ENCODE assay signal across 16 cellular contexts in genomic region chr12:124531281-124531745, GRCh38. TPM values are rescaled to one million over a fixed set of nuclear protein-coding genes. Genes with fewer than 3 reads are reported as not detected.
DNase-seq lines count a peak whose midpoint lies in the region; ATAC-seq and TF ChIP-seq lines count a peak whose summit lies in the region.
"Had no signal": no experiment of that assay in that cellular context is flagged by ENCODE, and none has a peak within 500 bp of the region (broad histone marks: within the 10 kb centered on the region; RNA-seq: fewer than 3 reads in every experiment).

No MANE protein-coding gene starts in this region.

- intact Hi-C loops in aorta (cut with DNase I) = no loop called here

- H3K4me3 ChIP-seq in aorta (ENCODE audit: low read length in 2 of 2) = no peak overlapping the region
- H3K4me3 ChIP-seq: lower lobe of right lung, ovary had no signal

- H3K27ac Mint-ChIP-seq in stimulated activated naive CD8-positive, alpha-beta T cell treated with anti-CD3 and anti-CD28 coated beads, Interleukin-15, amount 100 ng/mL, for 72 hours = no peak overlapping the region

- H3K4me3 Mint-ChIP-seq in stimulated activated naive CD8-positive, alpha-beta T cell treated with anti-CD3 and anti-CD28 coated beads, Interleukin-15, amount 100 ng/mL, for 72 hours = no peak overlapping the region

- no peaks in the 10 kb centered on the region for H3K27me3 Mint-ChIP-seq in stimulated activated naive CD8-positive, alpha-beta T cell treated with anti-CD3 and anti-CD28 coated beads, Interleukin-15, amount 100 ng/mL, for 72 hours

- H3K27ac ChIP-seq in aorta (ENCODE audit: low read depth in 1 of 2, low read length in 2 of 2) = no peak overlapping the region
- H3K27ac ChIP-seq: lower lobe of right lung had no signal

- H3K27me3 ChIP-seq in aorta (ENCODE audit: control insufficient read depth in 1 of 2, insufficient read depth in 2 of 2, low read length in 1 of 2) = no peaks in the 10 kb centered on the region
- H3K27me3 ChIP-seq: ovary had no signal

- no peak for DNase-seq in stimulated activated naive CD8-positive, alpha-beta T cell treated with anti-CD3 and anti-CD28 coated beads, Interleukin-15, amount 100 ng/mL, for 72 hours
- DNase-seq in stimulated activated naive CD8-positive, alpha-beta T cell treated with anti-CD3 and anti-CD28 coated beads, Interleukin-15, Interleukin-2, amounts not matched to agents 100 U/mL and 50 U/mL, for 24 hours = no peak
- DNase-seq in islet precursor cell (peak; percentile 88), aorta (peak in 1 of 2 donors; percentile 35), NCI-H1048 (lab: John Stamatoyannopoulos, UW) (no peak), NCI-H2081 (lab: John Stamatoyannopoulos, UW) (no peak)
- DNase-seq: activated CD4-positive, alpha-beta T cell treated with anti-CD3 and anti-CD28 coated beads, Interleukin-2, amount 50 U/mL, for 4 hours; activated naive CD4-positive, alpha-beta T cell; Kasumi-1; lower lobe of right lung; NCI-H345; stimulated activated CD4-positive, alpha-beta T cell treated with anti-CD3 and anti-CD28 coated beads, Interleukin-15, amount 100 ng/mL, for 24 hours; T-helper 9 cell had no signal

- no peaks in the 10 kb centered on the region for H3K4me1 ChIP-seq in aorta (ENCODE audit: control insufficient read depth in 1 of 2, insufficient read depth in 2 of 2, low read length in 2 of 2)

- 74 to 79% methylated on average over 13 to 14 of the region's 14 CpGs for WGBS in aorta, 2 donors

- no peaks in the 10 kb centered on the region for H3K36me3 ChIP-seq in aorta (ENCODE audit: control insufficient read depth in 1 of 2, insufficient read depth in 2 of 2, low read length in 1 of 2)
- H3K36me3 ChIP-seq: ovary had no signal

- H3K9me3 ChIP-seq in aorta (ENCODE audit: control insufficient read depth, low read length) = no peaks in the 10 kb centered on the region
- H3K9me3 ChIP-seq: lower lobe of right lung, ovary had no signal

- peaks cover 29% of the 10 kb centered on the region for H3K4me1 Mint-ChIP-seq in stimulated activated naive CD8-positive, alpha-beta T cell treated with anti-CD3 and anti-CD28 coated beads, Interleukin-15, amount 100 ng/mL, for 72 hours

- no peaks in the 10 kb centered on the region for H3K9me3 Mint-ChIP-seq in stimulated activated naive CD8-positive, alpha-beta T cell treated with anti-CD3 and anti-CD28 coated beads, Interleukin-15, amount 100 ng/mL, for 72 hours

- ATAC-seq in stimulated activated naive CD8-positive, alpha-beta T cell treated with anti-CD3 and anti-CD28 coated beads, Interleukin-15, amount 100 ng/mL, for 72 hours = peak; percentile 51
- no peak for ATAC-seq in stimulated activated naive CD8-positive, alpha-beta T cell treated with anti-CD3 and anti-CD28 coated beads, Interleukin-15, Interleukin-2, amounts not matched to agents 100 U/mL and 50 U/mL, for 24 hours
- ATAC-seq in SK-N-SH treated with all-trans-retinoic acid at 6 μM for 48 hours (peak; percentile 28; the same call in 2 of the 3 replicates), aorta (ENCODE audit: low FRiP score) (peak; percentile 12), HG03442 (IDR thresholded peaks at IDR 0.05; ENCODE audit: unreplicated experiment) (no peak)

TF ChIP-seq in SK-N-SH treated with all-trans-retinoic acid at 6 μM for 48 hours, 23 proteins besides CTCF, POLR2A, EP300 and RAD21:
- TF ChIP-seq PATZ1 (CRISPR knock-in tag; IDR thresholded peaks at IDR 0.05; ENCODE audit: borderline replicate concordance) (no peak), TCF4 (CRISPR knock-in tag; IDR thresholded peaks at IDR 0.05; ENCODE audit: borderline replicate concordance) (peak; percentile 68; the same call in 1 of the 2 replicates), TSHZ2 (CRISPR knock-in tag; IDR thresholded peaks at IDR 0.05) (peak; percentile 77), GLIS3 (CRISPR knock-in tag; IDR thresholded peaks at IDR 0.05) (no peak), ZNF70 (CRISPR knock-in tag; IDR thresholded peaks at IDR 0.05) (0 out of 2 replicates have a peak, but pooled peaks have one; percentile 18), CREB5 (CRISPR knock-in tag; IDR thresholded peaks at IDR 0.05; ENCODE audit: low read depth) (no peak), ZFP3 (CRISPR knock-in tag; IDR thresholded peaks at IDR 0.05) (no peak)

RNA-seq across cellular contexts. Expression of gene NCOR2, which starts 36.1 kb away (rescaled TPM):
- 100 to 1,000 TPM; 201 to 248 TPM for total RNA-seq in aorta
- polyA plus RNA-seq in aorta = 10 to 100 TPM; 39.1 to 48.2 TPM

Comparison
In these comparisons a context has a peak if more than half of its experiments do, and no peak if none do; other contexts are left out.
1. ATAC-seq: peak in stimulated activated naive CD8-positive, alpha-beta T cell treated with anti-CD3 and anti-CD28 coated beads, Interleukin-15, amount 100 ng/mL, for 72 hours (single experiment), SK-N-SH treated with all-trans-retinoic acid at 6 μM for 48 hours (single experiment) and aorta (single experiment); none in stimulated activated naive CD8-positive, alpha-beta T cell treated with anti-CD3 and anti-CD28 coated beads, Interleukin-15, Interleukin-2, amounts not matched to agents 100 U/mL and 50 U/mL, for 24 hours (single experiment) and HG03442 (single experiment).